11 cellular contexts compared by ENCODE assay signal in the genomic region with DNA sequence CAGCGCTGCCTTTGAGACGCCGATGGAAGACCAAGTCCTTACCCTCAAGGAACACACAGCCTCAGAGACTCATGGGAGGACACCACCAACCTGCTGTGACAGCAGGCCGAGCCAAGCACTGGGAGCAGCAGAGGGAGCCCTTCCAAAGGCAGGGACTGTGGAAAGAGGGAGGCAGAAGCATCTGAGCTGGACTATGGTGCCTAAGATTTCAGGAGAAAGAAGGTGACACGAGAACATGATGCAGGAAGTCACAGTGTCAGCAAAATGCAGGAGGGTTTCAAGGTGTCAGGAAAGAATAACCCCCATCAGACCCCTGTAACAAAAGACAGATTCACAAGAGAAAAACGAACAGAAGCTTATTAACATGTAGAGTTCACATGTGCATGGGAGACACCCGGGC. TPM values are rescaled to one million over a fixed set of nuclear protein-coding genes. Genes with fewer than 3 reads are reported as not detected.
DNase-seq lines count a peak whose midpoint lies in the region; ATAC-seq, FAIRE-seq and TF ChIP-seq lines count a peak whose summit lies in the region.
"Had no signal": no experiment of that assay in that cellular context is flagged by ENCODE, and none has a peak within 500 bp of the region (broad histone marks: within the 10 kb centered on the region; RNA-seq: fewer than 3 reads in every experiment).

No MANE protein-coding gene starts in this region.

- no peak for FAIRE-seq in pancreas (lab: Jason Lieb, UNC)
- FAIRE-seq: A204.1, GM12892 had no signal

- intact Hi-C loops in pancreas (cut with DNase I): no loop called here
- intact Hi-C loops in posterior vena cava (cut with DNase I): no loop called here
- intact Hi-C loops in tibial artery (cut with DNase I; ENCODE audit: low total_unique reads): no loop called here

- peak in 3 of 4 donors; percentile 25 to 62 (median 60) for ATAC-seq in pancreas

- H3K9me3 ChIP-seq in pancreas (no peaks in the 10 kb centered on the region), tibial artery (no peaks in the 10 kb centered on the region)

- WGBS in pancreas, 2 donors: 64 to 67% methylated on average over 7 of the region's 7 CpGs

- H3K27ac ChIP-seq in pancreas: no peak overlapping the region
- H3K27ac ChIP-seq in tibial artery: no peak overlapping the region

- TF ChIP-seq CTCF in pancreas (IDR thresholded peaks at IDR 0.05) (no peak), GM10266 (IDR thresholded peaks at IDR 0.05; ENCODE audit: control insufficient read depth, insufficient read depth, low read depth, missing control alignments) (no peak), tibial artery (IDR thresholded peaks at IDR 0.05) (no peak)

- no peak overlapping the region for H3K4me3 ChIP-seq in pancreas
- H3K4me3 ChIP-seq in tibial artery: no peak overlapping the region

- H3K4me1 ChIP-seq in pancreas (no peaks in the 10 kb centered on the region), tibial artery (no peaks in the 10 kb centered on the region)

- H3K36me3 ChIP-seq in pancreas: no peaks in the 10 kb centered on the region
- no peaks in the 10 kb centered on the region for H3K36me3 ChIP-seq in tibial artery

- peak; percentile 20 for DNase-seq in DMS153 treated with DMSO at 0.1 percent for 48 hours (lab: John Stamatoyannopoulos, UW; ENCODE audit: unreplicated experiment)
- DNase-seq in DMS153 (lab: John Stamatoyannopoulos, UW): no peak
- peak; percentile 26 for DNase-seq in NCI-H69 (lab: John Stamatoyannopoulos, UW)
- peak; percentile 56 for DNase-seq in ecto neural progenitor cell (ENCODE audit: low spot score)
- no peak for DNase-seq in pancreas
- DNase-seq in GM10266 (ENCODE audit: extremely low spot score): no peak
- DNase-seq in posterior vena cava (ENCODE audit: low spot score): no peak
- no peak for DNase-seq in tibial artery
- DNase-seq: activated CD4-positive, alpha-beta T cell treated with anti-CD3 and anti-CD28 coated beads, Interleukin-2, amount 50 U/mL, for 4 hours had no signal

- H3K27me3 ChIP-seq in pancreas (no peaks in the 10 kb centered on the region), tibial artery (no peaks in the 10 kb centered on the region)

RNA-seq across cellular contexts. Expression of gene COX7A2L, which starts 24.2 kb away (rescaled TPM):
- total RNA-seq in pancreas: 10 to 100 TPM; 34.8 to 54.3 (median 49.7) TPM
- polyA plus RNA-seq in pancreas: 10 to 100 TPM; 40.0 to 91.5 TPM
- total RNA-seq in posterior vena cava: 10 to 100 TPM; 58.1 to 58.7 TPM

Comparison
In these comparisons a context has a peak if more than half of its experiments do, and no peak if none do; other contexts are left out.
1. DNase-seq: peak in DMS153 treated with DMSO at 0.1 percent for 48 hours (single experiment), NCI-H69 (single experiment) and ecto neural progenitor cell (single experiment); none in DMS153 (single experiment), pancreas (0 of 6), GM10266 (single experiment), posterior vena cava (single experiment) and tibial artery (0 of 2).